8 cellular contexts compared by ENCODE assay signal in the genomic region with DNA sequence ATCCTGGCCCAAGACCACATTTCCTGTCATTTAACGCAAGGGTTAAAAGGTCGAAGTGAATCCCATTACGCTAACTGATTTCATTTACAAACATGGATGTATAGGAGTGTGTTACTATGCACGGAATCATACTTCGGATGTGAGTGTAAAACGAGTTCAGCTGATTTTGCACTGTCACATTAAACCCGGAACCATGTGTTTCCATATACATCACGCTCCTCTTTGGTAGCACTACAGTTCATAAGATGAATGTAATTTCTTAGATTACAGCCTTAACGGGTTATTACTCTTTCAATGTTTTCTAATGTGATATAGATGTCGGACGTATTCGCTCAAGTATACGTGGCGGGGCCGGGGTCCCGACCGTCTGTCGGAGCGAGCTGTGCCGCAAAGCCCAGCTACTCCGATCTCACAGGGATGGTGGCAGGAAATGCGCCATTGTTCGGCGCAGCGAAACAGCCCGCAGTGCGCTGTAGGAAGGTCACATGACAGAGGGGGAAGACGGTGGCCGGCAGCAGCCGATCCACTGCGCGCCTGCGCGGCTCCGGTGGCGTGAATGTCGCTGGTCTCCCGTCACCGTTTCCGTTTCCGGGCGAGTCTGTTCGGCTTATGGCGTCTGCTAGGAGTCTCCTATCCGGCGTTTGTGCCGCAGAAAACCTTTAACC.
DNase-seq lines count a peak whose midpoint lies in the region; ATAC-seq lines count a peak whose summit lies in the region.

No MANE protein-coding gene starts in this region.

- peak overlapping the region; percentile 2 for H3K27ac ChIP-seq in stomach smooth muscle (ENCODE audit: low read length)

- no peaks in the 10 kb centered on the region for H3K36me3 ChIP-seq in stomach smooth muscle (ENCODE audit: control insufficient read depth in 2 of 2, insufficient read depth in 2 of 2, low read length in 2 of 2)

- peaks cover 12% of the 10 kb centered on the region for H3K27me3 Mint-ChIP-seq in activated naive CD4-positive, alpha-beta T cell treated with anti-CD3 and anti-CD28 coated beads, Interleukin-2, amount 50 U/mL, for 24 hours

- H3K27me3 ChIP-seq in stomach smooth muscle (ENCODE audit: control insufficient read depth in 1 of 2, insufficient read depth in 2 of 2, low read length in 2 of 2), result no peaks in the 10 kb centered on the region

- H3K4me3 Mint-ChIP-seq in activated naive CD4-positive, alpha-beta T cell treated with anti-CD3 and anti-CD28 coated beads, Interleukin-2, amount 50 U/mL, for 24 hours, result peak overlapping the region; percentile 88

- peaks cover 6 to 10% of the 10 kb centered on the region in 2 donors for H3K9me3 ChIP-seq in stomach smooth muscle (ENCODE audit: control insufficient read depth in 2 of 2, low read length in 2 of 2)

- ATAC-seq in HG03280 (IDR thresholded peaks at IDR 0.05; ENCODE audit: unreplicated experiment), result no peak

- peak overlapping the region; percentile 47 to 52 for H3K9ac ChIP-seq in stomach smooth muscle (ENCODE audit: low read length in 2 of 2)

- H3K4me3 ChIP-seq in stomach smooth muscle (ENCODE audit: low read length in 2 of 2), result peak overlapping the region; percentile 74 to 83

- peaks cover 11% of the 10 kb centered on the region for H3K36me3 Mint-ChIP-seq in activated naive CD4-positive, alpha-beta T cell treated with anti-CD3 and anti-CD28 coated beads, Interleukin-2, amount 50 U/mL, for 24 hours

- peak overlapping the region; percentile 38 for H3K27ac Mint-ChIP-seq in activated naive CD4-positive, alpha-beta T cell treated with anti-CD3 and anti-CD28 coated beads, Interleukin-2, amount 50 U/mL, for 24 hours

- peaks cover 33% of the 10 kb centered on the region for H3K9me3 Mint-ChIP-seq in activated naive CD4-positive, alpha-beta T cell treated with anti-CD3 and anti-CD28 coated beads, Interleukin-2, amount 50 U/mL, for 24 hours

- DNase-seq in G401 (ENCODE audit: low spot score), result peak; percentile 70
- peak; percentile 78 for DNase-seq in RPMI7951 (ENCODE audit: low read depth)
- DNase-seq in glomerular endothelial cell (ENCODE audit: extremely low read depth, low read depth, low spot score), result peak; percentile 25
- peak in 54 of 56 donors; percentile 16 to 86 (median 64) for DNase-seq in nucleus accumbens (lab: John Stamatoyannopoulos, UW)
- no peak for DNase-seq in OCI-M2 (lab: John Stamatoyannopoulos, UW; ENCODE audit: unreplicated experiment)

- in situ Hi-C loops in G401 (cut with HindIII; ENCODE audit: low sequenced_read_pairs), result no loop called here

- H3K4me1 ChIP-seq in stomach smooth muscle (ENCODE audit: control insufficient read depth, insufficient read depth, low read length), result no peaks in the 10 kb centered on the region

- H3K4me1 Mint-ChIP-seq in activated naive CD4-positive, alpha-beta T cell treated with anti-CD3 and anti-CD28 coated beads, Interleukin-2, amount 50 U/mL, for 24 hours, result no peaks in the 10 kb centered on the region
